8 cellular contexts compared by ENCODE assay signal in the genomic region with DNA sequence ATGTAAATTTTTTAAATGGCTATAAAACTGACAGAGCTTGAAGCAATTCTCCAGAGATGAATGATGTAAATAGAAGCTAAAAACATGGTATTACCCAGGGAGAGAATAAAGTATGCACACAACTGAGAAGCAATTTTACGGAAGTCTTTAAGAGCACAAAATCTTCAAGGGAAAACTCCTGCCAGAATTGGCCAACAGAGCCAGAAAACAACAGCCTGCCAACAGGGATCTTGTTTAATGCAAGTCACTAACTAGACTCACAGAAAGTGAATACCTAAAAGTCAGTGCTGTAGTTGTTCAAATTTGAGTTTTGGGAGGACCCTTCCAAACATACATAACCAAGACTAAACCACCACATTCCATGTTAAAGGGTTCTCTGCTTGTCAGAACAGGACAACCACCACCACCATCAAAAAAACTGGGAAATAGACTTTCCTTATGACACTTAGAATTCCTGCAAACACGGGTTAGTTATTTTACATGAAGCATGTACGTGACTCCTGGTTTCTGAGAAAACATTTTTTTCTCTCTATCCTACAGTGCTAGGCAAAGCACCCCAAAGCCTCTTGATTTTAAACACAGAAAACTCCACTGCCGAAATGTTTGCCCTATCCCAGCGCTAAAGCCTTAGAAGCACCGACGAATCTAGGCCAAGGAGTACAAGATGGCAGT. TPM values are rescaled to one million over a fixed set of nuclear protein-coding genes. Genes with fewer than 3 reads are reported as not detected.
DNase-seq lines count a peak whose midpoint lies in the region; ATAC-seq and TF ChIP-seq lines count a peak whose summit lies in the region.

No MANE protein-coding gene starts in this region.

- CTCF ChIA-PET in WTC11 (lab: Charles Lee): interaction anchor here (0.6 kb wide), 1 partner anchor 821 kb away, joined by 3 read pairs; no protein-coding TSS in a partner anchor

- H3K4me3 ChIP-seq in heart right ventricle (peak overlapping the region; percentile 72 to 98 (median 78)), skeletal muscle cell (ENCODE audit: low read depth, low read length) (peak overlapping the region; percentile 80)

- H3K9me3 ChIP-seq in heart right ventricle: no peaks in the 10 kb centered on the region

- in situ Hi-C loops in ACHN (cut with HindIII; ENCODE audit: low pct_ligation_motif_present, low pct_unique_long_range_greater_than_20kb, low sequenced_read_pairs): no loop called here

- no peaks in the 10 kb centered on the region for H3K27me3 ChIP-seq in heart right ventricle

- H3K27me3 Mint-ChIP-seq in WTC11 (ENCODE audit: low read depth): no peaks in the 10 kb centered on the region

- H3K36me3 Mint-ChIP-seq in WTC11: no peaks in the 10 kb centered on the region

- no peaks in the 10 kb centered on the region for H3K36me3 ChIP-seq in heart right ventricle

- WGBS in heart right ventricle, 2 donors: 2 to 4% methylated on average over 7 of the region's 7 CpGs

- DNase-seq in heart right ventricle (no peak), left cardiac atrium (no peak), WTC11 (ENCODE audit: low spot score) (no peak), globus pallidus (ENCODE audit: low spot score) (peak; percentile 62), skeletal muscle cell (ENCODE audit: low read depth) (no peak), ACHN (no peak)
- DNase-seq in activated CD4-positive, alpha-beta T cell treated with anti-CD3 and anti-CD28 coated beads, Interleukin-2, amount 50 U/mL, for 4 hours: no peak

- ATAC-seq in heart right ventricle (no peak), left cardiac atrium (no peak), WTC11 (no peak), GM21381 (IDR thresholded peaks at IDR 0.05; ENCODE audit: unreplicated experiment) (no peak)

- TF ChIP-seq CTCF in heart right ventricle (IDR thresholded peaks at IDR 0.05): no peak
- no peak for TF ChIP-seq CTCF in WTC11 (IDR thresholded peaks at IDR 0.05)

- peaks cover 26% of the 10 kb centered on the region for H3K4me1 Mint-ChIP-seq in WTC11

- H3K4me1 ChIP-seq in heart right ventricle: peaks cover 0 to 75% (median 54%) of the 10 kb centered on the region in 9 donors

- POLR2A ChIA-PET in WTC11 (lab: Charles Lee): no interaction called here

- intact Hi-C loops in heart right ventricle (cut with DNase I): loop anchor here in 7 of 10 donors (5.0 to 10.0 kb wide), 5 partner anchors 45 to 543 kb away; a partner anchor contains a TSS
- intact Hi-C loops in left cardiac atrium (cut with DNase I): loop anchor here in 1 of 2 donors (10.0 kb wide), 1 partner anchor 53 kb away; no protein-coding TSS in a partner anchor

- H3K27ac Mint-ChIP-seq in WTC11: peak overlapping the region; percentile 89

- peak overlapping the region; percentile 88 to 96 (median 92) for H3K27ac ChIP-seq in heart right ventricle

- H3K9me3 Mint-ChIP-seq in WTC11: no peaks in the 10 kb centered on the region

- peak overlapping the region; percentile 89 for H3K4me3 Mint-ChIP-seq in WTC11

TF ChIP-seq in WTC11, 78 proteins besides CTCF, POLR2A, EP300 and RAD21:
- TF ChIP-seq, protein P1, sequence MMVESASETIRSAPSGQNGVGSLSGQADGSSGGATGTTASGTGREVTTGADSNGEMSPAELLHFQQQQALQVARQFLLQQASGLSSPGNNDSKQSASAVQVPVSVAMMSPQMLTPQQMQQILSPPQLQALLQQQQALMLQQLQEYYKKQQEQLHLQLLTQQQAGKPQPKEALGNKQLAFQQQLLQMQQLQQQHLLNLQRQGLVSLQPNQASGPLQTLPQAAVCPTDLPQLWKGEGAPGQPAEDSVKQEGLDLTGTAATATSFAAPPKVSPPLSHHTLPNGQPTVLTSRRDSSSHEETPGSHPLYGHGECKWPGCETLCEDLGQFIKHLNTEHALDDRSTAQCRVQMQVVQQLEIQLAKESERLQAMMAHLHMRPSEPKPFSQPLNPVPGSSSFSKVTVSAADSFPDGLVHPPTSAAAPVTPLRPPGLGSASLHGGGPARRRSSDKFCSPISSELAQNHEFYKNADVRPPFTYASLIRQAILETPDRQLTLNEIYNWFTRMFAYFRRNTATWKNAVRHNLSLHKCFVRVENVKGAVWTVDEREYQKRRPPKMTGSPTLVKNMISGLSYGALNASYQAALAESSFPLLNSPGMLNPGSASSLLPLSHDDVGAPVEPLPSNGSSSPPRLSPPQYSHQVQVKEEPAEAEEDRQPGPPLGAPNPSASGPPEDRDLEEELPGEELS (CRISPR knock-in tag; IDR thresholded peaks at IDR 0.05): no peak
- TF ChIP-seq JAZF1 (CRISPR knock-in tag; IDR thresholded peaks at IDR 0.05) (no peak), ZNF317 (CRISPR knock-in tag; IDR thresholded peaks at IDR 0.05; ENCODE audit: borderline replicate concordance, low read depth) (no peak), IRF2 (CRISPR knock-in tag; IDR thresholded peaks at IDR 0.05; ENCODE audit: borderline replicate concordance, low read depth) (no peak), JUN (CRISPR knock-in tag; IDR thresholded peaks at IDR 0.05) (no peak), PRRX2 (CRISPR knock-in tag; IDR thresholded peaks at IDR 0.05) (no peak), MXD4 (CRISPR knock-in tag; IDR thresholded peaks at IDR 0.05; ENCODE audit: borderline replicate concordance) (no peak)
- TF ChIP-seq, protein P2, sequence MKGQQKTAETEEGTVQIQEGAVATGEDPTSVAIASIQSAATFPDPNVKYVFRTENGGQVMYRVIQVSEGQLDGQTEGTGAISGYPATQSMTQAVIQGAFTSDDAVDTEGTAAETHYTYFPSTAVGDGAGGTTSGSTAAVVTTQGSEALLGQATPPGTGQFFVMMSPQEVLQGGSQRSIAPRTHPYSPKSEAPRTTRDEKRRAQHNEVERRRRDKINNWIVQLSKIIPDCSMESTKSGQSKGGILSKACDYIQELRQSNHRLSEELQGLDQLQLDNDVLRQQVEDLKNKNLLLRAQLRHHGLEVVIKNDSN (CRISPR knock-in tag; IDR thresholded peaks at IDR 0.05): no peak
- TF ChIP-seq, protein P3, sequence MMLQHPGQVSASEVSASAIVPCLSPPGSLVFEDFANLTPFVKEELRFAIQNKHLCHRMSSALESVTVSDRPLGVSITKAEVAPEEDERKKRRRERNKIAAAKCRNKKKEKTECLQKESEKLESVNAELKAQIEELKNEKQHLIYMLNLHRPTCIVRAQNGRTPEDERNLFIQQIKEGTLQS (CRISPR knock-in tag; conservative IDR thresholded peaks at IDR 0.05): no peak
- TF ChIP-seq, protein P4, sequence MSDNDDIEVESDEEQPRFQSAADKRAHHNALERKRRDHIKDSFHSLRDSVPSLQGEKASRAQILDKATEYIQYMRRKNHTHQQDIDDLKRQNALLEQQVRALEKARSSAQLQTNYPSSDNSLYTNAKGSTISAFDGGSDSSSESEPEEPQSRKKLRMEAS (CRISPR knock-in tag; IDR thresholded peaks at IDR 0.05): no peak
TF ChIP-seq in WTC11: peak in this region for 0.

RNA-seq across cellular contexts. Expression of a gene that starts 1.6 kb away (rescaled TPM):
- total RNA-seq in heart right ventricle (10 to 100 TPM; 52.9 to 81.4 (median 63.9) TPM), left cardiac atrium (10 to 100 TPM; 59.5 to 64.8 TPM), WTC11 (2021) (37.1 to 41.7 TPM (median 39.3 TPM) in 3 replicates)
- polyA plus RNA-seq in heart right ventricle: 10 to 100 TPM; 12.4 to 27.4 TPM
